Comparison of ENCODE assay signal across 17 cellular contexts in genomic region chr10:8159628-8160165, GRCh38.
DNase-seq lines count a peak whose midpoint lies in the region; ATAC-seq and TF ChIP-seq lines count a peak whose summit lies in the region.
"Had no signal": no experiment of that assay in that cellular context is flagged by ENCODE, and none has a peak within 500 bp of the region (broad histone marks: within the 10 kb centered on the region; RNA-seq: fewer than 3 reads in every experiment).

No MANE protein-coding gene starts in this region.

- RAD21 ChIA-PET in HCT116 (lab: Charles Lee; ENCODE audit: low non-redundant PET in 1 of 2, low total read pairs in 2 of 2, uncharacterized antibody in 2 of 2, unreplicated experiment in 2 of 2): no interaction called here

- TF ChIP-seq CTCF in HCT116 (IDR thresholded peaks at IDR 0.05 in 2 of 3, conservative IDR thresholded peaks at IDR 0.05 in 1 of 3; ENCODE audit: borderline replicate concordance in 1 of 3, insufficient read depth in 1 of 3, low read depth in 2 of 3, low read length in 2 of 3) (no peak), lung (IDR thresholded peaks at IDR 0.05; ENCODE audit: control extremely low read depth, extremely low read depth) (no peak)

- TF ChIP-seq RAD21 in HCT116 (IDR thresholded peaks at IDR 0.05; ENCODE audit: low read depth): no peak

- H3K36me3 ChIP-seq in HCT116 (ENCODE audit: control insufficient read depth in 1 of 2, insufficient read depth in 2 of 2, low read length in 2 of 2) (no peaks in the 10 kb centered on the region), lung (ENCODE audit: control insufficient read depth in 2 of 2, insufficient read depth in 2 of 2, low read length in 2 of 2) (no peaks in the 10 kb centered on the region)
- H3K36me3 ChIP-seq: adrenal gland, BLaER1 had no signal

- intact Hi-C loops in HCT116 (cut with micrococcal nuclease): no loop called here

- no peaks in the 10 kb centered on the region for H3K79me2 ChIP-seq in HCT116 (ENCODE audit: insufficient read depth, low read length)

- no peak for TF ChIP-seq POLR2A in HCT116 (IDR thresholded peaks at IDR 0.05; ENCODE audit: borderline replicate concordance, extremely low read depth, insufficient read depth, insufficient read length)

- H3K9me2 ChIP-seq in HCT116 (ENCODE audit: insufficient read depth): no peaks in the 10 kb centered on the region

- H3K4me3 ChIP-seq in HCT116 (replicated peaks in 1 of 2; ENCODE audit: low read depth in 1 of 2, low read length in 2 of 2) (no peak overlapping the region), lung (no peak overlapping the region)
- H3K4me3 ChIP-seq: adrenal gland, BLaER1, mucosa of descending colon had no signal

- POLR2A ChIA-PET in HCT116 (lab: Charles Lee): no interaction called here

- H3K27ac ChIP-seq in HCT116 (ENCODE audit: low read depth, low read length): no peak overlapping the region
- H3K27ac ChIP-seq in lung (ENCODE audit: low read depth in 1 of 2, low read length in 1 of 2): no peak overlapping the region
- H3K27ac ChIP-seq: adrenal gland, BLaER1 had no signal

- H3K4me2 ChIP-seq in HCT116 (ENCODE audit: low read length): no peak overlapping the region
- H3K4me2 ChIP-seq: BLaER1 had no signal

- H3K27me3 ChIP-seq in HCT116 (ENCODE audit: insufficient read depth, low read length) (no peaks in the 10 kb centered on the region), lung (ENCODE audit: control insufficient read depth, insufficient read depth) (no peaks in the 10 kb centered on the region)
- H3K27me3 ChIP-seq: adrenal gland, BLaER1 had no signal

- H3K9me3 ChIP-seq in HCT116 (ENCODE audit: control insufficient read depth in 1 of 2, insufficient read depth in 1 of 2, low read depth in 1 of 2, low read length in 2 of 2): no peaks in the 10 kb centered on the region
- peaks cover 1% of the 10 kb centered on the region in 2 donors for H3K9me3 ChIP-seq in lung (ENCODE audit: control insufficient read depth in 2 of 2, insufficient read depth in 1 of 2, low read length in 1 of 2)
- H3K9me3 ChIP-seq: adrenal gland, BLaER1, mucosa of descending colon had no signal

- H2AFZ ChIP-seq in HCT116 (ENCODE audit: low read depth, low read length, poor library complexity, severe bottlenecking): peak overlapping the region; percentile 78

- no peak for ATAC-seq in HCT116
- no peak for ATAC-seq in lung (ENCODE audit: insufficient read depth, low FRiP score)
- ATAC-seq in HG03432 (IDR thresholded peaks at IDR 0.05; ENCODE audit: unreplicated experiment): no peak
- ATAC-seq: HepG2, left cardiac atrium, mucosa of descending colon, T-helper 17 cell had no signal

- H3K9ac ChIP-seq in HCT116 (ENCODE audit: low read length): no peak overlapping the region
- H3K9ac ChIP-seq: BLaER1 had no signal

- CTCF ChIA-PET in HCT116 (lab: Charles Lee): no interaction called here

- WGBS in lung, 2 donors: 80 to 94% methylated on average over 3 of the region's 3 CpGs

- no peaks in the 10 kb centered on the region for H4K20me1 ChIP-seq in HCT116 (ENCODE audit: insufficient read depth)
- H4K20me1 ChIP-seq: BLaER1 had no signal

- DNase-seq in Daoy (ENCODE audit: low read depth) (peak; percentile 64), HCT116 (ENCODE audit: low read depth, low spot score) (no peak), SW480 (ENCODE audit: low spot score) (peak; percentile 25), lung (ENCODE audit: low spot score) (peak; percentile 46), SIG-M5 treated with dmso at 0.1 percent for 504 hours (lab: John Stamatoyannopoulos, UW; ENCODE audit: unreplicated experiment) (no peak)
- no peak for DNase-seq in stimulated activated CD4-positive, alpha-beta T cell treated with anti-CD3 and anti-CD28 coated beads, Interleukin-4, amount 100 ng/mL, for 4 hours
- DNase-seq: adrenal gland; DMS153; left cardiac atrium; mucosa of descending colon; NCI-H2081 treated with DMSO at 0.1 percent for 48 hours; nucleus accumbens; stimulated activated CD4-positive, alpha-beta T cell treated with anti-CD3 and anti-CD28 coated beads, Interleukin-4, amount 100 ng/mL, for 1 hour; T-helper 17 cell had no signal

- no TSS peak for BruUV-seq in HCT116 (replicated peaks; lab: Mats Ljungman, UMichigan)

- H3K4me1 ChIP-seq in HCT116 (ENCODE audit: control insufficient read depth in 1 of 2, insufficient read depth in 2 of 2, low read length in 2 of 2) (no peaks in the 10 kb centered on the region), lung (ENCODE audit: control insufficient read depth in 2 of 2, insufficient read depth in 2 of 2, low read length in 2 of 2) (no peaks in the 10 kb centered on the region)
- H3K4me1 ChIP-seq: adrenal gland, BLaER1 had no signal

TF ChIP-seq in HCT116, 20 proteins besides CTCF, POLR2A, EP300 and RAD21:
- no peak for TF ChIP-seq YY1 (IDR thresholded peaks at IDR 0.05; ENCODE audit: extremely low read depth, insufficient replicate concordance, low read depth, low read length)
- TF ChIP-seq EZH2 (IDR thresholded peaks at IDR 0.05): no peak
- TF ChIP-seq ZBTB33 (IDR thresholded peaks at IDR 0.05; ENCODE audit: extremely low read depth, insufficient replicate concordance, low read length): no peak
- TF ChIP-seq ATF3 (IDR thresholded peaks at IDR 0.05): no peak
- TF ChIP-seq TCF7L2 (IDR thresholded peaks at IDR 0.05; ENCODE audit: borderline replicate concordance, extremely low read depth, insufficient read depth, insufficient read length): no peak
- no peak for TF ChIP-seq REST (IDR thresholded peaks at IDR 0.05; ENCODE audit: low read depth)
- TF ChIP-seq EZH2phosphoT487 (IDR thresholded peaks at IDR 0.05; ENCODE audit: borderline replicate concordance): no peak
- TF ChIP-seq ELF1 (IDR thresholded peaks at IDR 0.05; ENCODE audit: borderline replicate concordance, low read depth): no peak
- TF ChIP-seq ZNF274 (IDR thresholded peaks at IDR 0.05; ENCODE audit: low read depth, low read length): no peak
- no peak for TF ChIP-seq MAX (IDR thresholded peaks at IDR 0.05)
- no peak for TF ChIP-seq FOSL1 (IDR thresholded peaks at IDR 0.05; ENCODE audit: low read depth)
- TF ChIP-seq CEBPB (IDR thresholded peaks at IDR 0.05; ENCODE audit: low read depth): no peak
- TF ChIP-seq SRF (IDR thresholded peaks at IDR 0.05; ENCODE audit: low read depth): no peak
- TF ChIP-seq EGR1 (IDR thresholded peaks at IDR 0.05; ENCODE audit: low read depth): no peak
- TF ChIP-seq CBX3 (IDR thresholded peaks at IDR 0.05; ENCODE audit: low read depth): no peak
- no peak for TF ChIP-seq POLR2AphosphoS5 (IDR thresholded peaks at IDR 0.05; ENCODE audit: low read depth, low read length)
- no peak for TF ChIP-seq JUND (IDR thresholded peaks at IDR 0.05)
- TF ChIP-seq SIN3A (IDR thresholded peaks at IDR 0.05; ENCODE audit: low read depth): no peak
- no peak for TF ChIP-seq SP1 (IDR thresholded peaks at IDR 0.05; ENCODE audit: low read depth)
- no peak for TF ChIP-seq ZFX (IDR thresholded peaks at IDR 0.05)
TF ChIP-seq in HCT116: peak in this region for 0.

Comparison
In these comparisons a context has a peak if more than half of its experiments do, and no peak if none do; other contexts are left out.
1. DNase-seq: peak in Daoy (single experiment), SW480 (single experiment) and lung (single experiment); none in HCT116 (single experiment), stimulated activated CD4-positive, alpha-beta T cell treated with anti-CD3 and anti-CD28 coated beads, Interleukin-4, amount 100 ng/mL, for 4 hours (0 of 2) and SIG-M5 treated with dmso at 0.1 percent for 504 hours (single experiment).